Comparison of ENCODE assay signal across 8 cellular contexts in genomic region chr4:137531951-137532868, GRCh38. TPM values are rescaled to one million over a fixed set of nuclear protein-coding genes. Genes with fewer than 3 reads are reported as not detected.
DNase-seq lines count a peak whose midpoint lies in the region; ATAC-seq, FAIRE-seq and TF ChIP-seq lines count a peak whose summit lies in the region.

Gene PCDH18 (minus strand): TSS chr4:137532494. CDS start chr4:137532088, 406 bp downstream.

- POLR2A ChIA-PET in CD4-positive, alpha-beta memory T cell (lab: Charles Lee; ENCODE audit: partially characterized antibody) = no interaction called here

- H3K27me3 Mint-ChIP-seq in CD4-positive, alpha-beta memory T cell = no peaks in the 10 kb centered on the region

- H3K9me3 Mint-ChIP-seq in CD4-positive, alpha-beta memory T cell = peaks cover 0 to 4% (median 0%) of the 10 kb centered on the region in 8 donors
- peaks cover 0 to 4% of the 10 kb centered on the region in 2 donors for H3K9me3 Mint-ChIP-seq in activated naive CD4-positive, alpha-beta T cell treated with anti-CD3 and anti-CD28 coated beads, Interleukin-2, amount 50 U/mL, for 72 hours

- ATAC-seq in GM19351 (IDR thresholded peaks at IDR 0.05; ENCODE audit: unreplicated experiment) (peak; percentile 45), pancreas (peak in 3 of 4 donors; percentile 72 to 84 (median 81))
- ATAC-seq in activated naive CD4-positive, alpha-beta T cell treated with anti-CD3 and anti-CD28 coated beads, Interleukin-2, amount 50 U/mL, for 72 hours = peak; percentile 48 to 76

- H3K36me3 Mint-ChIP-seq in CD4-positive, alpha-beta memory T cell = no peaks in the 10 kb centered on the region
- no peaks in the 10 kb centered on the region for H3K36me3 Mint-ChIP-seq in activated naive CD4-positive, alpha-beta T cell treated with anti-CD3 and anti-CD28 coated beads, Interleukin-2, amount 50 U/mL, for 72 hours

- no peaks in the 10 kb centered on the region for H3K27me3 ChIP-seq in CD4-positive, alpha-beta memory T cell (ENCODE audit: insufficient read depth, low read length)
- peaks cover 23% of the 10 kb centered on the region for H3K27me3 ChIP-seq in cardiac muscle cell
- H3K27me3 ChIP-seq in pancreas = peaks cover 0 to 10% (median 0%) of the 10 kb centered on the region in 4 donors

- intact Hi-C loops in CD4-positive, alpha-beta memory T cell (cut with micrococcal nuclease) = no loop called here
- intact Hi-C loops in pancreas (cut with DNase I) = no loop called here

- FAIRE-seq in pancreas (lab: Jason Lieb, UNC) = no peak

- no peak within 1 kb of the TSS for H3K4me3 Mint-ChIP-seq in CD4-positive, alpha-beta memory T cell

- no peaks in the 10 kb centered on the region for H3K36me3 ChIP-seq in CD4-positive, alpha-beta memory T cell (ENCODE audit: insufficient read depth, low read length)
- H3K36me3 ChIP-seq in KOPT-K1 (ENCODE audit: insufficient read depth, low read length) = no peaks in the 10 kb centered on the region
- no peaks in the 10 kb centered on the region for H3K36me3 ChIP-seq in cardiac muscle cell
- no peaks in the 10 kb centered on the region for H3K36me3 ChIP-seq in pancreas

- no peak within 1 kb of the TSS for H3K27ac Mint-ChIP-seq in CD4-positive, alpha-beta memory T cell
- no peak within 1 kb of the TSS for H3K27ac Mint-ChIP-seq in activated naive CD4-positive, alpha-beta T cell treated with anti-CD3 and anti-CD28 coated beads, Interleukin-2, amount 50 U/mL, for 72 hours

- H3K4me3 ChIP-seq in CD4-positive, alpha-beta memory T cell (ENCODE audit: low read length in 2 of 2) = peak within 1 kb of the TSS in 1 of 2 donors; percentile 54
- H3K4me3 ChIP-seq in cardiac muscle cell (peak within 1 kb of the TSS; percentile 39), pancreas (peak within 1 kb of the TSS in 2 of 4 donors; percentile 23 to 30)

- H3K4me1 ChIP-seq in CD4-positive, alpha-beta memory T cell (ENCODE audit: insufficient read depth, low read length) = peaks cover 8% of the 10 kb centered on the region
- H3K4me1 ChIP-seq in cardiac muscle cell (ENCODE audit: low read depth) (peaks cover 5% of the 10 kb centered on the region), pancreas (no peaks in the 10 kb centered on the region)

- no peaks in the 10 kb centered on the region for H3K9me3 ChIP-seq in CD4-positive, alpha-beta memory T cell (ENCODE audit: control insufficient read depth in 1 of 2, low read length in 2 of 2)
- H3K9me3 ChIP-seq in KOPT-K1 (ENCODE audit: insufficient read depth, low read length, poor library complexity, severe bottlenecking) (no peaks in the 10 kb centered on the region), cardiac muscle cell (ENCODE audit: low read depth) (no peaks in the 10 kb centered on the region), pancreas (no peaks in the 10 kb centered on the region)

- in situ Hi-C loops in KBM-7 (cut with MboI; ENCODE audit: low pct_unique_long_range_greater_than_20kb, low sequenced_read_pairs) = no loop called here

- no peak for TF ChIP-seq POLR2A in erythroblast (IDR thresholded peaks at IDR 0.05; ENCODE audit: low read length)

- peak; percentile 3 to 28 (median 9) for DNase-seq in CD4-positive, alpha-beta memory T cell
- no peak for DNase-seq in activated naive CD4-positive, alpha-beta T cell treated with anti-CD3 and anti-CD28 coated beads, Interleukin-2, amount 50 U/mL, for 72 hours (ENCODE audit: low spot score in 2 of 2)
- DNase-seq in cardiac muscle cell (ENCODE audit: low read depth in 1 of 2, low spot score in 1 of 2) (peak; percentile 71 to 98), pancreas (peak in 5 of 6 donors; percentile 12 to 53 (median 47)), KBM-7 (no peak), erythroblast (lab: John Stamatoyannopoulos, UW) (no peak)

- 2% methylated on average over 28 of the region's 28 CpGs for WGBS in pancreas, 2 donors

- no peak for TF ChIP-seq CTCF in cardiac muscle cell (IDR thresholded peaks at IDR 0.05; ENCODE audit: low read depth, low read length)
- no peak for TF ChIP-seq CTCF in pancreas (IDR thresholded peaks at IDR 0.05)

- H3K4me1 Mint-ChIP-seq in CD4-positive, alpha-beta memory T cell = peaks cover 2 to 8% (median 4%) of the 10 kb centered on the region in 4 donors

- CTCF ChIA-PET in CD4-positive, alpha-beta memory T cell (lab: Charles Lee; ENCODE audit: partially characterized antibody) = no interaction called here

- no peak within 1 kb of the TSS for H3K27ac ChIP-seq in CD4-positive, alpha-beta memory T cell (ENCODE audit: low read depth, low read length)
- peak within 1 kb of the TSS; percentile 46 for H3K27ac ChIP-seq in KOPT-K1 (ENCODE audit: low read depth, low read length, poor library complexity, severe bottlenecking)
- H3K27ac ChIP-seq in cardiac muscle cell = no peak within 1 kb of the TSS
- peak within 1 kb of the TSS in 1 of 4 donors; percentile 15 for H3K27ac ChIP-seq in pancreas

RNA-seq across cellular contexts. Expression of gene PCDH18, which starts in this region (rescaled TPM):
- under 1 TPM in 1 of 2 experiments, not detected in 1; 0.20 TPM for total RNA-seq in CD4-positive, alpha-beta memory T cell
- polyA plus RNA-seq in CD4-positive, alpha-beta memory T cell = under 1 TPM in 1 of 2 donors, not detected in 1; 0.17 TPM
- total RNA-seq in activated naive CD4-positive, alpha-beta T cell treated with anti-CD3 and anti-CD28 coated beads, Interleukin-2, amount 50 U/mL, for 72 hours = under 1 TPM in 1 of 2 donors, not detected in 1; 0.06 TPM
- 6.6 and 9.8 TPM in 2 replicates for total RNA-seq in cardiac muscle cell
- 2.2 and 2.5 TPM in 2 replicates for polyA plus RNA-seq in cardiac muscle cell
- 1 to 10 TPM in 5 of 6 donors, under 1 TPM in 1; 0.65 to 4.8 (median 1.7) TPM for total RNA-seq in pancreas
- under 1 TPM; 0.53 to 0.99 TPM for polyA plus RNA-seq in pancreas

Comparison
In these comparisons a context has a peak if more than half of its experiments do, and no peak if none do; other contexts are left out.
1. Peak in DNase-seq in CD4-positive, alpha-beta memory T cell; RNA of the gene not detected or under 1 TPM.
2. Peak in ATAC-seq in activated naive CD4-positive, alpha-beta T cell treated with anti-CD3 and anti-CD28 coated beads, Interleukin-2, amount 50 U/mL, for 72 hours; RNA of the gene not detected or under 1 TPM.
3. DNase-seq: peak in cardiac muscle cell (2 of 2) and pancreas (5 of 6); none in activated naive CD4-positive, alpha-beta T cell treated with anti-CD3 and anti-CD28 coated beads, Interleukin-2, amount 50 U/mL, for 72 hours (0 of 2), KBM-7 (single experiment) and erythroblast (0 of 2).
4. Peak in every context shown above with its lines, with median percentiles within 50 percentile points of each other: ATAC-seq.